ENCODE assay signal across 11 cellular contexts in the genomic region with DNA sequence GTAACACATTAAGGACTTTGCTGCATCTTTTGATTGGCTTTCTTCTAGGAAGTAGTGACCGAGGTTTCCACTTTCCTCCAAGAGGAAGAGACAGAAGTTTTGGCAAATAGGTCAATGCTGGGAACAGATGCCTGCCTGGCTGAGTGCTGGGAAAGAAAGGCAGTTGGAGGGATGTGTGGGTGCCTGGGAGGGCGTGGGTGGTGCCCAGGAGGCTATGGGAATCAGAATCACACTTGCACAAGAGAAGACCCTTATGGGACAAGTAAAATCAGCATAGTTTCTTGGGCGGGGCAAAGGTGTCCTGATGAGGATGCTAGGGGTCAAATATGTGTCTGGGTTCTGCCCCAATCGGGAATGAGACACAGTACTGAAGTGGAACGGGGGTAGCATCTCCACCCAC. TPM values are rescaled to one million over a fixed set of nuclear protein-coding genes. Genes with fewer than 3 reads are reported as not detected.
DNase-seq lines count a peak whose midpoint lies in the region; TF ChIP-seq lines count a peak whose summit lies in the region.
"Had no signal": no experiment of that assay in that cellular context is flagged by ENCODE, and none has a peak within 500 bp of the region (broad histone marks: within the 10 kb centered on the region; RNA-seq: fewer than 3 reads in every experiment).

No MANE protein-coding gene starts in this region.

- peak overlapping the region; percentile 97 for H3K4me3 Mint-ChIP-seq in activated CD4-positive, alpha-beta T cell treated with anti-CD3 and anti-CD28 coated beads, Interleukin-2, amount 10 ng/mL, durations not matched to agents 24 days and 14 days

- no peaks in the 10 kb centered on the region for H3K27me3 ChIP-seq in esophagus muscularis mucosa
- H3K27me3 ChIP-seq in skeletal muscle satellite cell (ENCODE audit: control insufficient read depth, insufficient read depth, low read length), result no peaks in the 10 kb centered on the region

- POLR2A ChIA-PET in RWPE1 (lab: Yijun Ruan, JAX; ENCODE audit: low non-redundant PET), result no interaction called here

- H3K9me3 ChIP-seq in esophagus muscularis mucosa, result no peaks in the 10 kb centered on the region
- H3K9me3 ChIP-seq in skeletal muscle satellite cell (replicated peaks; ENCODE audit: low read length), result no peaks in the 10 kb centered on the region
- H3K9me3 ChIP-seq: psoas muscle, SK-N-SH had no signal

- WGBS in esophagus muscularis mucosa, result 62% methylated on average over 5 of the region's 5 CpGs

- peak overlapping the region; percentile 94 for H3K4me2 ChIP-seq in skeletal muscle satellite cell (ENCODE audit: low read length)

- TF ChIP-seq CTCF in RWPE1 (conservative IDR thresholded peaks at IDR 0.05; ENCODE audit: low read depth) (no peak), esophagus muscularis mucosa (IDR thresholded peaks at IDR 0.05) (no peak)

- no peaks in the 10 kb centered on the region for H3K9me3 Mint-ChIP-seq in activated CD4-positive, alpha-beta T cell treated with anti-CD3 and anti-CD28 coated beads, Interleukin-2, amount 10 ng/mL, durations not matched to agents 24 days and 14 days

- H3K27ac Mint-ChIP-seq in activated CD4-positive, alpha-beta T cell treated with anti-CD3 and anti-CD28 coated beads, Interleukin-2, amount 10 ng/mL, durations not matched to agents 24 days and 14 days, result peak overlapping the region; percentile 59

- H3K4me1 ChIP-seq in esophagus muscularis mucosa, result peaks cover 12 to 40% (median 30%) of the 10 kb centered on the region in 4 donors
- peaks cover 28% of the 10 kb centered on the region for H3K4me1 ChIP-seq in skeletal muscle satellite cell (ENCODE audit: control insufficient read depth, insufficient read depth, low read length)

- H3K36me3 ChIP-seq in esophagus muscularis mucosa (peaks cover 23 to 70% (median 63%) of the 10 kb centered on the region in 4 donors), skeletal muscle satellite cell (ENCODE audit: insufficient read depth, low read length) (peaks cover 29% of the 10 kb centered on the region)

- peaks cover 41% of the 10 kb centered on the region for H3K36me3 Mint-ChIP-seq in activated CD4-positive, alpha-beta T cell treated with anti-CD3 and anti-CD28 coated beads, Interleukin-2, amount 10 ng/mL, durations not matched to agents 24 days and 14 days (ENCODE audit: low read depth)

- H3K27me3 Mint-ChIP-seq in activated CD4-positive, alpha-beta T cell treated with anti-CD3 and anti-CD28 coated beads, Interleukin-2, amount 10 ng/mL, durations not matched to agents 24 days and 14 days, result no peaks in the 10 kb centered on the region

- TF ChIP-seq EP300 in esophagus muscularis mucosa (IDR thresholded peaks at IDR 0.05), result no peak

- no peak overlapping the region for H3K9ac ChIP-seq in skeletal muscle satellite cell (ENCODE audit: low read depth, low read length)

- CTCF ChIA-PET in RWPE1 (lab: Yijun Ruan, JAX), result interaction anchor here (1.2 to 1.6 kb wide), 2 partner anchors 22 to 247 kb away, joined by 3 to 6 read pairs; no protein-coding TSS in a partner anchor

- TF ChIP-seq POLR2A in esophagus muscularis mucosa (IDR thresholded peaks at IDR 0.05; ENCODE audit: low read depth), result no peak

- peak overlapping the region in 3 of 4 donors; percentile 64 to 85 (median 76) for H3K4me3 ChIP-seq in esophagus muscularis mucosa
- H3K4me3 ChIP-seq in skeletal muscle satellite cell (ENCODE audit: low read length), result peak overlapping the region; percentile 90

- DNase-seq in activated CD4-positive, alpha-beta T cell treated with anti-CD3 and anti-CD28 coated beads, Interleukin-2, amount 10 ng/mL, durations not matched to agents 24 days and 14 days, result no peak
- no peak for DNase-seq in activated CD4-positive, alpha-beta T cell treated with anti-CD3 and anti-CD28 coated beads, Interleukin-2, amount 50 U/mL, for 4 hours
- no peak for DNase-seq in RWPE1 (ENCODE audit: low spot score)
- no peak for DNase-seq in esophagus muscularis mucosa (ENCODE audit: extremely low spot score)
- DNase-seq in middle frontal gyrus (ENCODE audit: extremely low spot score, low spot score), result no peak
- DNase-seq in stimulated activated CD4-positive, alpha-beta T cell treated with anti-CD3 and anti-CD28 coated beads, Interleukin-4, amount 100 ng/mL, for 4 hours, result no peak
- no peak for DNase-seq in AML-193 (lab: John Stamatoyannopoulos, UW)
- DNase-seq: GDM1, SK-N-SH had no signal

- peak overlapping the region; percentile 37 for H3K27ac ChIP-seq in RWPE1
- H3K27ac ChIP-seq in esophagus muscularis mucosa (replicated peaks in 1 of 4), result peak overlapping the region in 2 of 4 donors; percentile 79 to 89

- peaks cover 24% of the 10 kb centered on the region for H3K4me1 Mint-ChIP-seq in activated CD4-positive, alpha-beta T cell treated with anti-CD3 and anti-CD28 coated beads, Interleukin-2, amount 10 ng/mL, durations not matched to agents 24 days and 14 days

- intact Hi-C loops in activated CD4-positive, alpha-beta T cell treated with anti-CD3 and anti-CD28 coated beads, Interleukin-2, amount 10 ng/mL, durations not matched to agents 24 days and 14 days (cut with micrococcal nuclease), result loop anchor here (1.0 to 5.0 kb wide), 3 partner anchors 14 to 142 kb away; a partner anchor contains a TSS
- intact Hi-C loops in esophagus muscularis mucosa (cut with DNase I), result loop anchor here (10.0 kb wide), 1 partner anchor 180 kb away; a partner anchor contains a TSS

RNA-seq across cellular contexts. Expression of a gene that starts 0.9 kb away (rescaled TPM):
- 11.7 and 12.8 TPM in 2 replicates for total RNA-seq in activated CD4-positive, alpha-beta T cell treated with anti-CD3 and anti-CD28 coated beads, Interleukin-2, amount 10 ng/mL, durations not matched to agents 24 days and 14 days
- 10 to 100 TPM; 31.6 to 64.2 (median 46.0) TPM for total RNA-seq in esophagus muscularis mucosa
- total RNA-seq in skeletal muscle satellite cell (2012; rRNA removed), result 8.6 and 9.4 TPM in 2 replicates

RNA-seq across cellular contexts. Expression of a gene that starts 14.5 kb away (rescaled TPM):
- total RNA-seq in activated CD4-positive, alpha-beta T cell treated with anti-CD3 and anti-CD28 coated beads, Interleukin-2, amount 10 ng/mL, durations not matched to agents 24 days and 14 days, result 25.5 and 26.2 TPM in 2 replicates
- total RNA-seq in esophagus muscularis mucosa, result 10 to 100 TPM; 20.0 to 30.8 (median 28.5) TPM
- total RNA-seq in skeletal muscle satellite cell (2012; rRNA removed), result 16.5 and 19.7 TPM in 2 replicates

RNA-seq across cellular contexts. Expression of a gene that starts 37.8 kb away (rescaled TPM):
- total RNA-seq in activated CD4-positive, alpha-beta T cell treated with anti-CD3 and anti-CD28 coated beads, Interleukin-2, amount 10 ng/mL, durations not matched to agents 24 days and 14 days, result 131 and 149 TPM in 2 replicates
- total RNA-seq in esophagus muscularis mucosa, result 10 to 100 TPM; 37.8 to 55.5 (median 46.3) TPM
- 78.6 and 84.5 TPM in 2 replicates for total RNA-seq in skeletal muscle satellite cell (2012; rRNA removed)
